ENCODE assay signal across 13 cellular contexts in the genomic region with DNA sequence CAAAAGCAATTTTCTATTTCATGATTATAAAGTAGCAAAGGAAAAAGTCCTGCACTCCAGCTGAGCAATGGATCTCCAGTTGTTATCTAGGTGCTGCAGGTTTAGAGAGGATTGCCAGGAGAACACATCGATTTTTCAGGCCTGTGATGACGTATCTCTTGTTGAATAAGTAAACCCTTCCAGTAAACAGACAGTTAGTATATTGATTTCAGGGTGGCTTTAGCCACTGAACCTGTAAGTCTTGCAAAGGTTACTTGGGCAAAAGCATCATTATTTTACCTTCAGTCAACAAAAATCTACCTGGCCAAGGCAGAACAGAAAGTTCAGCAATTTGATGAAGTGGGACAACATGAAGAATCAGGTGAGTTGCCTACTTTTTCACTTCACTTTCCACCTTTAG. TPM values are rescaled to one million over a fixed set of nuclear protein-coding genes. Genes with fewer than 3 reads are reported as not detected.
"Had no signal": no experiment of that assay in that cellular context is flagged by ENCODE, and none has a peak within 500 bp of the region (broad histone marks: within the 10 kb centered on the region; RNA-seq: fewer than 3 reads in every experiment).

No MANE protein-coding gene starts in this region.

- H3K27me3 ChIP-seq: adrenal gland had no signal

- DNase-seq: activated CD4-positive, alpha-beta T cell treated with anti-CD3 and anti-CD28 coated beads, Interleukin-2, amount 10 ng/mL, durations not matched to agents 7 days and 5 days; activated CD8-positive, alpha-beta memory T cell treated with anti-CD3 and anti-CD28 coated beads for 24 hours; activated naive CD4-positive, alpha-beta T cell treated with anti-CD3 and anti-CD28 coated beads, Interleukin-2, amount 50 U/mL, for 16 hours; adrenal gland; immature natural killer cell; mammary epithelial cell; occipital lobe had no signal

- H3K9me3 Mint-ChIP-seq: activated CD4-positive, alpha-beta T cell treated with anti-CD3 and anti-CD28 coated beads, Interleukin-2, amount 10 ng/mL, durations not matched to agents 7 days and 5 days; activated T-helper 17 cell treated with anti-CD3 and anti-CD28 coated beads, Interleukin-2, amount 50 U/mL, for 72 hours; dendritic cell treated with granulocyte-macrophage colony-stimulating factor and Interleukin-4, amounts not matched to agents 40 ng/mL and 50 ng/mL, for 4 days; nephron; T-helper 1 cell treated with Interleukin-12 subunit alpha and Interleukin-12 subunit beta and Interleukin-4 antibody, amounts not matched to agents 30 μg/mL and 1 μg/mL, for 36 hours had no signal

- H3K27ac Mint-ChIP-seq: activated CD4-positive, alpha-beta T cell treated with anti-CD3 and anti-CD28 coated beads, Interleukin-2, amount 10 ng/mL, durations not matched to agents 7 days and 5 days; activated T-helper 17 cell treated with anti-CD3 and anti-CD28 coated beads, Interleukin-2, amount 50 U/mL, for 72 hours; brain; dendritic cell treated with granulocyte-macrophage colony-stimulating factor and Interleukin-4, amounts not matched to agents 40 ng/mL and 50 ng/mL, for 4 days; immature natural killer cell; nephron; T-helper 1 cell treated with Interleukin-12 subunit alpha and Interleukin-12 subunit beta and Interleukin-4 antibody, amounts not matched to agents 30 μg/mL and 1 μg/mL, for 36 hours had no signal

- H3K27ac ChIP-seq: adrenal gland had no signal

- H3K4me3 ChIP-seq: adrenal gland, skin epidermis had no signal

- H3K36me3 ChIP-seq: adrenal gland had no signal

- H3K4me3 Mint-ChIP-seq: activated CD4-positive, alpha-beta T cell treated with anti-CD3 and anti-CD28 coated beads, Interleukin-2, amount 10 ng/mL, durations not matched to agents 7 days and 5 days; activated T-helper 17 cell treated with anti-CD3 and anti-CD28 coated beads, Interleukin-2, amount 50 U/mL, for 72 hours; brain; dendritic cell treated with granulocyte-macrophage colony-stimulating factor and Interleukin-4, amounts not matched to agents 40 ng/mL and 50 ng/mL, for 4 days; immature natural killer cell; nephron; T-helper 1 cell treated with Interleukin-12 subunit alpha and Interleukin-12 subunit beta and Interleukin-4 antibody, amounts not matched to agents 30 μg/mL and 1 μg/mL, for 36 hours had no signal

- H3K9me3 ChIP-seq: adrenal gland had no signal

- H3K4me1 Mint-ChIP-seq: activated CD4-positive, alpha-beta T cell treated with anti-CD3 and anti-CD28 coated beads, Interleukin-2, amount 10 ng/mL, durations not matched to agents 7 days and 5 days; activated T-helper 17 cell treated with anti-CD3 and anti-CD28 coated beads, Interleukin-2, amount 50 U/mL, for 72 hours; immature natural killer cell had no signal

- ATAC-seq: activated T-helper 17 cell treated with anti-CD3 and anti-CD28 coated beads, Interleukin-2, amount 50 U/mL, for 72 hours had no signal

- H3K36me3 Mint-ChIP-seq: brain, immature natural killer cell had no signal

RNA-seq across cellular contexts. Expression of a gene that starts 12.3 kb away (rescaled TPM):
- total RNA-seq: activated CD4-positive, alpha-beta T cell treated with anti-CD3 and anti-CD28 coated beads, Interleukin-2, amount 10 ng/mL, durations not matched to agents 7 days and 5 days had no signal
- polyA plus RNA-seq: immature natural killer cell had no signal
